Comparison of ENCODE assay signal across 1 cellular context in genomic region chr5:172943906-172944305, GRCh38.
TF ChIP-seq lines count a peak whose summit lies in the region.

No MANE protein-coding gene starts in this region.

TF ChIP-seq in endothelial cell of umbilical vein, 7 proteins besides CTCF, POLR2A, EP300 and RAD21:
- TF ChIP-seq MAX (IDR thresholded peaks at IDR 0.05; ENCODE audit: insufficient read depth, insufficient read length) (no peak), MYC (IDR thresholded peaks at IDR 0.05; ENCODE audit: low read depth, low read length) (no peak), POLR2AphosphoS5 (IDR thresholded peaks at IDR 0.05; ENCODE audit: insufficient read depth, low read depth, low read length) (no peak), JUN (IDR thresholded peaks at IDR 0.05; ENCODE audit: borderline replicate concordance, insufficient read depth, insufficient read length, low read depth) (no peak)
